10 cellular contexts compared by ENCODE assay signal in genomic region chr1:167456500-167456899, GRCh38.
DNase-seq lines count a peak whose midpoint lies in the region; ATAC-seq, FAIRE-seq and TF ChIP-seq lines count a peak whose summit lies in the region.
"Had no signal": no experiment of that assay in that cellular context is flagged by ENCODE, and none has a peak within 500 bp of the region (broad histone marks: within the 10 kb centered on the region; RNA-seq: fewer than 3 reads in every experiment).

No MANE protein-coding gene starts in this region.

- no peak overlapping the region for H2AFZ ChIP-seq in HCT116 (ENCODE audit: low read depth, low read length, poor library complexity, severe bottlenecking)

- DNase-seq in HCT116 (ENCODE audit: low read depth, low spot score) (no peak), small intestine (no peak), C1 segment of cervical spinal cord (lab: John Stamatoyannopoulos, UW) (no peak), NCI-H510A (lab: John Stamatoyannopoulos, UW) (no peak)
- no peak for DNase-seq in activated T-helper 2 cell treated with anti-CD3 and anti-CD28 coated beads, Interferon-gamma antibody, Interleukin-2, Interleukin-4, amounts not matched to agents 10 μg/mL and 5 μg/mL and 100 μg/mL, durations not matched to agents 14 hours and 24 hours and 36 hours (ENCODE audit: low spot score)
- DNase-seq in natural killer cell treated with Interleukin-12 subunit alpha and Interleukin-12 subunit beta and Interleukin-15 and Interleukin-18, amount 100 ng/mL, for 72 hours (ENCODE audit: low spot score), result no peak

- H3K4me3 ChIP-seq in BLaER1 (no peak overlapping the region), HCT116 (replicated peaks in 1 of 2; ENCODE audit: low read depth in 1 of 2, low read length in 2 of 2) (no peak overlapping the region), small intestine (ENCODE audit: low read depth in 1 of 2, low read length in 2 of 2) (no peak overlapping the region)

- no peak overlapping the region for H3K27ac ChIP-seq in BLaER1
- H3K27ac ChIP-seq in HCT116 (ENCODE audit: low read depth, low read length), result no peak overlapping the region
- no peak overlapping the region for H3K27ac ChIP-seq in small intestine (ENCODE audit: low read depth in 1 of 2, low read length in 1 of 2)

- H3K4me2 ChIP-seq in BLaER1, result peak overlapping the region; percentile 98
- H3K4me2 ChIP-seq in HCT116 (ENCODE audit: low read length), result no peak overlapping the region

- no peaks in the 10 kb centered on the region for H3K9me2 ChIP-seq in HCT116 (ENCODE audit: insufficient read depth)

- no peak for TF ChIP-seq POLR2A in HCT116 (IDR thresholded peaks at IDR 0.05; ENCODE audit: borderline replicate concordance, extremely low read depth, insufficient read depth, insufficient read length)

- CTCF ChIA-PET in HCT116 (lab: Charles Lee), result interaction anchor here (1.0 kb wide), 1 partner anchor 236 kb away, joined by 3 read pairs; no protein-coding TSS in a partner anchor

- BruUV-seq in HCT116 (replicated peaks; lab: Mats Ljungman, UMichigan), result TSS peak; percentile 51

- FAIRE-seq in small intestine (lab: Jason Lieb, UNC), result no peak
- FAIRE-seq: D721Med had no signal

- no peak for TF ChIP-seq CTCF in HCT116 (IDR thresholded peaks at IDR 0.05 in 2 of 3, conservative IDR thresholded peaks at IDR 0.05 in 1 of 3; ENCODE audit: borderline replicate concordance in 1 of 3, insufficient read depth in 1 of 3, low read depth in 2 of 3, low read length in 2 of 3)

- ATAC-seq in HCT116 (no peak), HG02623 (IDR thresholded peaks at IDR 0.05; ENCODE audit: unreplicated experiment) (no peak)
- no peak for ATAC-seq in natural killer cell treated with Interleukin-12 subunit alpha and Interleukin-12 subunit beta and Interleukin-15 and Interleukin-18, amount 100 ng/mL, for 72 hours

- peak overlapping the region; percentile 72 for H3K27ac Mint-ChIP-seq in activated T-helper 2 cell treated with anti-CD3 and anti-CD28 coated beads, Interferon-gamma antibody, Interleukin-2, Interleukin-4, amounts not matched to agents 10 μg/mL and 5 μg/mL and 100 μg/mL, durations not matched to agents 14 hours and 24 hours and 36 hours
- peak overlapping the region; percentile 98 to 99 for H3K27ac Mint-ChIP-seq in natural killer cell treated with Interleukin-12 subunit alpha and Interleukin-12 subunit beta and Interleukin-15 and Interleukin-18, amount 100 ng/mL, for 72 hours

- no peaks in the 10 kb centered on the region for H4K20me1 ChIP-seq in BLaER1
- H4K20me1 ChIP-seq in HCT116 (ENCODE audit: insufficient read depth), result no peaks in the 10 kb centered on the region

- peak overlapping the region; percentile 77 for H3K4me3 Mint-ChIP-seq in activated T-helper 2 cell treated with anti-CD3 and anti-CD28 coated beads, Interferon-gamma antibody, Interleukin-2, Interleukin-4, amounts not matched to agents 10 μg/mL and 5 μg/mL and 100 μg/mL, durations not matched to agents 14 hours and 24 hours and 36 hours (ENCODE audit: low read depth)
- H3K4me3 Mint-ChIP-seq in natural killer cell treated with Interleukin-12 subunit alpha and Interleukin-12 subunit beta and Interleukin-15 and Interleukin-18, amount 100 ng/mL, for 72 hours, result peak overlapping the region; percentile 94

- H3K9ac ChIP-seq in BLaER1, result no peak overlapping the region
- no peak overlapping the region for H3K9ac ChIP-seq in HCT116 (ENCODE audit: low read length)

- peaks cover 59% of the 10 kb centered on the region for H3K36me3 Mint-ChIP-seq in activated T-helper 2 cell treated with anti-CD3 and anti-CD28 coated beads, Interferon-gamma antibody, Interleukin-2, Interleukin-4, amounts not matched to agents 10 μg/mL and 5 μg/mL and 100 μg/mL, durations not matched to agents 14 hours and 24 hours and 36 hours (ENCODE audit: low read depth)
- no peaks in the 10 kb centered on the region for H3K36me3 Mint-ChIP-seq in natural killer cell treated with Interleukin-12 subunit alpha and Interleukin-12 subunit beta and Interleukin-15 and Interleukin-18, amount 100 ng/mL, for 72 hours

- H3K9me3 ChIP-seq in BLaER1 (no peaks in the 10 kb centered on the region), HCT116 (ENCODE audit: control insufficient read depth in 1 of 2, insufficient read depth in 1 of 2, low read depth in 1 of 2, low read length in 2 of 2) (no peaks in the 10 kb centered on the region), small intestine (ENCODE audit: control insufficient read depth, low read depth) (no peaks in the 10 kb centered on the region)
- H3K9me3 ChIP-seq: testis had no signal

- POLR2A ChIA-PET in HCT116 (lab: Charles Lee), result no interaction called here

- no peaks in the 10 kb centered on the region for H3K9me3 Mint-ChIP-seq in activated T-helper 2 cell treated with anti-CD3 and anti-CD28 coated beads, Interferon-gamma antibody, Interleukin-2, Interleukin-4, amounts not matched to agents 10 μg/mL and 5 μg/mL and 100 μg/mL, durations not matched to agents 14 hours and 24 hours and 36 hours
- no peaks in the 10 kb centered on the region for H3K9me3 Mint-ChIP-seq in natural killer cell treated with Interleukin-12 subunit alpha and Interleukin-12 subunit beta and Interleukin-15 and Interleukin-18, amount 100 ng/mL, for 72 hours

- H3K79me2 ChIP-seq in HCT116 (ENCODE audit: insufficient read depth, low read length), result no peaks in the 10 kb centered on the region

- H3K27me3 Mint-ChIP-seq in activated T-helper 2 cell treated with anti-CD3 and anti-CD28 coated beads, Interferon-gamma antibody, Interleukin-2, Interleukin-4, amounts not matched to agents 10 μg/mL and 5 μg/mL and 100 μg/mL, durations not matched to agents 14 hours and 24 hours and 36 hours (ENCODE audit: low read depth), result no peaks in the 10 kb centered on the region
- no peaks in the 10 kb centered on the region for H3K27me3 Mint-ChIP-seq in natural killer cell treated with Interleukin-12 subunit alpha and Interleukin-12 subunit beta and Interleukin-15 and Interleukin-18, amount 100 ng/mL, for 72 hours

- H3K36me3 ChIP-seq in BLaER1 (no peaks in the 10 kb centered on the region), HCT116 (ENCODE audit: control insufficient read depth in 1 of 2, insufficient read depth in 2 of 2, low read length in 2 of 2) (no peaks in the 10 kb centered on the region), small intestine (ENCODE audit: control insufficient read depth in 2 of 2, insufficient read depth in 2 of 2, low read length in 2 of 2) (no peaks in the 10 kb centered on the region)

- peaks cover 13% of the 10 kb centered on the region for H3K4me1 ChIP-seq in BLaER1
- peaks cover 3 to 16% of the 10 kb centered on the region in 2 experiments; a peak in 2 of 4 replicates for H3K4me1 ChIP-seq in HCT116 (ENCODE audit: control insufficient read depth in 1 of 2, insufficient read depth in 2 of 2, low read length in 2 of 2)
- no peaks in the 10 kb centered on the region for H3K4me1 ChIP-seq in small intestine (ENCODE audit: control insufficient read depth in 2 of 2, insufficient read depth in 1 of 2, low read depth in 1 of 2, low read length in 1 of 2)
- H3K4me1 ChIP-seq: testis had no signal

- intact Hi-C loops in HCT116 (cut with micrococcal nuclease), result no loop called here
- intact Hi-C loops in activated T-helper 2 cell treated with anti-CD3 and anti-CD28 coated beads, Interferon-gamma antibody, Interleukin-2, Interleukin-4, amounts not matched to agents 10 μg/mL and 5 μg/mL and 100 μg/mL, durations not matched to agents 14 hours and 24 hours and 36 hours (cut with micrococcal nuclease), result loop anchor here (1.0 to 5.0 kb wide), 4 partner anchors 9 to 171 kb away; no protein-coding TSS in a partner anchor

- H3K27me3 ChIP-seq in BLaER1 (peaks cover 3% of the 10 kb centered on the region; the same call in 1 of the 2 replicates), HCT116 (ENCODE audit: insufficient read depth, low read length) (no peaks in the 10 kb centered on the region), small intestine (ENCODE audit: control insufficient read depth in 2 of 2, insufficient read depth in 2 of 2, low read length in 2 of 2) (no peaks in the 10 kb centered on the region)
- H3K27me3 ChIP-seq: testis had no signal

- RAD21 ChIA-PET in HCT116 (lab: Charles Lee; ENCODE audit: low non-redundant PET in 1 of 2, low total read pairs in 2 of 2, uncharacterized antibody in 2 of 2, unreplicated experiment in 2 of 2), result no interaction called here

- TF ChIP-seq RAD21 in HCT116 (IDR thresholded peaks at IDR 0.05; ENCODE audit: low read depth), result no peak

- 74 to 81% (median 79%) methylated on average over 4 of the region's 4 CpGs for WGBS in small intestine, 3 donors

- peaks cover 47% of the 10 kb centered on the region for H3K4me1 Mint-ChIP-seq in activated T-helper 2 cell treated with anti-CD3 and anti-CD28 coated beads, Interferon-gamma antibody, Interleukin-2, Interleukin-4, amounts not matched to agents 10 μg/mL and 5 μg/mL and 100 μg/mL, durations not matched to agents 14 hours and 24 hours and 36 hours (ENCODE audit: low read depth)
- H3K4me1 Mint-ChIP-seq in natural killer cell treated with Interleukin-12 subunit alpha and Interleukin-12 subunit beta and Interleukin-15 and Interleukin-18, amount 100 ng/mL, for 72 hours (ENCODE audit: low read depth in 2 of 2), result peaks cover 38 to 47% of the 10 kb centered on the region in 2 donors

TF ChIP-seq in HCT116, 20 proteins besides CTCF, POLR2A, EP300 and RAD21:
- TF ChIP-seq ZNF274 (IDR thresholded peaks at IDR 0.05; ENCODE audit: low read depth, low read length) (no peak), ZBTB33 (IDR thresholded peaks at IDR 0.05; ENCODE audit: extremely low read depth, insufficient replicate concordance, low read length) (no peak), JUND (IDR thresholded peaks at IDR 0.05) (no peak)
